ENCODE assay signal across 8 cellular contexts in genomic region chrX:71253253-71254091, GRCh38. TPM values are rescaled to one million over a fixed set of nuclear protein-coding genes. Genes with fewer than 3 reads are reported as not detected.
DNase-seq lines count a peak whose midpoint lies in the region; ATAC-seq and TF ChIP-seq lines count a peak whose summit lies in the region.

No MANE protein-coding gene starts in this region.

- peaks cover 0 to 22% of the 10 kb centered on the region in 2 experiments for H3K36me3 ChIP-seq in SK-N-SH (replicated peaks in 1 of 2; ENCODE audit: control insufficient read depth in 1 of 2, insufficient read depth in 2 of 2, low read length in 1 of 2)

- peak overlapping the region; percentile 94 for H2AFZ ChIP-seq in SK-N-SH (ENCODE audit: low read depth)

- peak overlapping the region in 1 of 2 experiments; percentile 79; a peak in 2 of 4 replicates for H3K27ac ChIP-seq in SK-N-SH (ENCODE audit: low read depth in 2 of 2, low read length in 1 of 2)

- POLR2A ChIA-PET in HEK293T (lab: Yijun Ruan, JAX) (interaction anchor here (0.7 to 3.1 kb wide), 3 partner anchors 30 to 71 kb away, joined by 3 to 42 read pairs (median 6); partner anchors contain the start of gene NONO), SK-N-SH (lab: Yijun Ruan, JAX) (interaction anchor here (1.0 kb wide), 1 partner anchor 112 kb away, joined by 3 read pairs; the partner anchor contains the start of gene TAF1)

- no peaks in the 10 kb centered on the region for H4K20me1 ChIP-seq in SK-N-SH (ENCODE audit: insufficient read depth)

- H3F3A ChIP-seq in SK-N-SH (replicated peaks; ENCODE audit: insufficient read depth): peaks cover 6% of the 10 kb centered on the region

- peaks cover 26% of the 10 kb centered on the region for H3K4me1 Mint-ChIP-seq in brain

- H3K27me3 Mint-ChIP-seq in brain: peaks cover 4% of the 10 kb centered on the region

- peaks cover 16% of the 10 kb centered on the region for H3K79me2 ChIP-seq in SK-N-SH (ENCODE audit: insufficient read depth)

- no peak for ATAC-seq in GM21423 (IDR thresholded peaks at IDR 0.05; ENCODE audit: unreplicated experiment)
- ATAC-seq in HG03196 (IDR thresholded peaks at IDR 0.05; ENCODE audit: unreplicated experiment): no peak

- peak overlapping the region; percentile 96 for H3K4me2 ChIP-seq in SK-N-SH

- no peaks in the 10 kb centered on the region for H3K9me3 ChIP-seq in SK-N-SH

- H3K27ac Mint-ChIP-seq in brain: peak overlapping the region; percentile 95 to 98 (median 97)

- H3K36me3 Mint-ChIP-seq in brain: peaks cover 6% of the 10 kb centered on the region

- H3K9ac ChIP-seq in SK-N-SH: peak overlapping the region; percentile 90

- TF ChIP-seq RAD21 in SK-N-SH (IDR thresholded peaks at IDR 0.05; ENCODE audit: low read length): no peak; the same call in 1 of the 2 replicates

- peaks cover 9 to 12% of the 10 kb centered on the region in 2 experiments; a peak in 2 of 4 replicates for H3K4me1 ChIP-seq in SK-N-SH (ENCODE audit: control insufficient read depth in 1 of 2, insufficient read depth in 2 of 2, low read depth in 1 of 2, low read length in 1 of 2)

- TF ChIP-seq CTCF in SK-N-SH (IDR thresholded peaks at IDR 0.05): peak; percentile 69
- TF ChIP-seq CTCF in brain (conservative IDR thresholded peaks at IDR 0.05): peak in 1 of 2 experiments; percentile 62

- DNase-seq in CD1c-positive myeloid dendritic cell (ENCODE audit: extremely low spot score) (peak; percentile 28), HEK293T (ENCODE audit: extremely low spot score) (peak; percentile 57), SK-N-SH (peak; percentile 84), iPS-NIHi7 (ENCODE audit: extremely low spot score) (peak; percentile 58)
- DNase-seq in stimulated activated CD4-positive, alpha-beta T cell treated with anti-CD3 and anti-CD28 coated beads, Interleukin-15, amount 100 ng/mL, for 48 hours (ENCODE audit: low read depth in 2 of 2): peak; percentile 6 to 28

- peaks cover 0 to 6% (median 0%) of the 10 kb centered on the region in 5 experiments for H3K9me3 Mint-ChIP-seq in brain

- no peaks in the 10 kb centered on the region for H3K9me2 ChIP-seq in SK-N-SH

- CTCF ChIA-PET in HEK293T (lab: Yijun Ruan, JAX): interaction anchor here (0.8 kb wide), 1 partner anchor 25 kb away, joined by 4 read pairs; no protein-coding TSS in a partner anchor
- CTCF ChIA-PET in SK-N-SH (lab: Yijun Ruan, JAX): interaction anchor here (0.6 to 1.7 kb wide), 5 partner anchors 14 to 44 kb away, joined by 3 to 5 read pairs (median 3); no protein-coding TSS in a partner anchor

- no peaks in the 10 kb centered on the region for H3K27me3 ChIP-seq in SK-N-SH (ENCODE audit: insufficient read depth)

- H3K4me3 ChIP-seq in SK-N-SH (ENCODE audit: low read depth in 2 of 2, low read length in 1 of 2): peak overlapping the region; percentile 86 to 87

- WGBS in SK-N-SH (ENCODE audit: low lambda C conversion rate): 3% methylated on average over 34 of the region's 35 CpGs

- no peak for TF ChIP-seq EP300 in SK-N-SH (IDR thresholded peaks at IDR 0.05; ENCODE audit: borderline replicate concordance in 1 of 2, low read depth in 1 of 2, low read length in 1 of 2)

- peak overlapping the region; percentile 90 to 97 (median 93) for H3K4me3 Mint-ChIP-seq in brain

TF ChIP-seq in HEK293T, 16 proteins besides CTCF, POLR2A, EP300 and RAD21:
- TF ChIP-seq ZNF384 (IDR thresholded peaks at IDR 0.05) (no peak), BHLHE40 (IDR thresholded peaks at IDR 0.05; ENCODE audit: borderline replicate concordance) (no peak), ELF4 (IDR thresholded peaks at IDR 0.05) (no peak), SP1 (IDR thresholded peaks at IDR 0.05) (no peak), NFRKB (IDR thresholded peaks at IDR 0.05) (no peak)

TF ChIP-seq in SK-N-SH, 30 proteins besides CTCF, POLR2A, EP300 and RAD21:
- TF ChIP-seq NFIC (IDR thresholded peaks at IDR 0.05; ENCODE audit: borderline replicate concordance): peak; percentile 77
- TF ChIP-seq FOSL2 (IDR thresholded peaks at IDR 0.05; ENCODE audit: borderline replicate concordance, low read depth): no peak

RNA-seq across cellular contexts. Expression of gene ZMYM3, which starts 0.5 kb away (rescaled TPM):
- polyA plus RNA-seq in SK-N-SH (2012; rRNA removed) (30.4 and 31.4 TPM in 2 replicates), brain (ENCODE audit: insufficient read depth, low read depth, low replicate concordance) (42.5 TPM)
- polyA plus RNA-seq in SK-N-SH (2012; cell fraction: cytosol; rRNA removed): 17.0 and 20.9 TPM in 2 replicates
- 53.7 and 65.2 TPM in 2 replicates for polyA plus RNA-seq in SK-N-SH (2012; cell fraction: nucleus; rRNA removed)

RNA-seq across cellular contexts. Expression of gene NONO, which starts 30.0 kb away (rescaled TPM):
- polyA plus RNA-seq in SK-N-SH (2012; rRNA removed) (210 and 288 TPM in 2 replicates), brain (ENCODE audit: insufficient read depth, low read depth, low replicate concordance) (507 TPM)
- 195 and 232 TPM in 2 replicates for polyA plus RNA-seq in SK-N-SH (2012; cell fraction: cytosol; rRNA removed)
- polyA plus RNA-seq in SK-N-SH (2012; cell fraction: nucleus; rRNA removed): 380 and 614 TPM in 2 replicates

RNA-seq across cellular contexts. Expression of gene GJB1, which starts 30.4 kb away (rescaled TPM):
- polyA plus RNA-seq in SK-N-SH (2012; rRNA removed): not detected in 2 replicates
- not detected in 2 replicates for polyA plus RNA-seq in SK-N-SH (2012; cell fraction: cytosol; rRNA removed)
- polyA plus RNA-seq in SK-N-SH (2012; cell fraction: nucleus; rRNA removed): not detected in 2 replicates
- 60.6 TPM for polyA plus RNA-seq in brain (ENCODE audit: insufficient read depth, low read depth, low replicate concordance)

RNA-seq across cellular contexts. Expression of gene ITGB1BP2, which starts 48.1 kb away (rescaled TPM):
- polyA plus RNA-seq in SK-N-SH (2012; rRNA removed) (1.5 and 1.7 TPM in 2 replicates), brain (ENCODE audit: insufficient read depth, low read depth, low replicate concordance) (not detected)
- polyA plus RNA-seq in SK-N-SH (2012; cell fraction: cytosol; rRNA removed): 0.42 and 0.60 TPM in 2 replicates
- 8.7 and 11.1 TPM in 2 replicates for polyA plus RNA-seq in SK-N-SH (2012; cell fraction: nucleus; rRNA removed)

Comparison
In these comparisons a context has a peak if more than half of its experiments do, and no peak if none do; other contexts are left out.
1. DNase-seq: peak in every context shown above with its lines; median percentile 84 in SK-N-SH; 58 in iPS-NIHi7; 57 in HEK293T; 28 in CD1c-positive myeloid dendritic cell; 17 in stimulated activated CD4-positive, alpha-beta T cell treated with anti-CD3 and anti-CD28 coated beads, Interleukin-15, amount 100 ng/mL, for 48 hours.
2. RNA of gene GJB1, which starts 30.4 kb away (polyA plus RNA-seq): 60.6 TPM in brain (single experiment); not detected in SK-N-SH; every median in the first group is over 10 times any median in the second.